21 cellular contexts compared by ENCODE assay signal in the genomic region with DNA sequence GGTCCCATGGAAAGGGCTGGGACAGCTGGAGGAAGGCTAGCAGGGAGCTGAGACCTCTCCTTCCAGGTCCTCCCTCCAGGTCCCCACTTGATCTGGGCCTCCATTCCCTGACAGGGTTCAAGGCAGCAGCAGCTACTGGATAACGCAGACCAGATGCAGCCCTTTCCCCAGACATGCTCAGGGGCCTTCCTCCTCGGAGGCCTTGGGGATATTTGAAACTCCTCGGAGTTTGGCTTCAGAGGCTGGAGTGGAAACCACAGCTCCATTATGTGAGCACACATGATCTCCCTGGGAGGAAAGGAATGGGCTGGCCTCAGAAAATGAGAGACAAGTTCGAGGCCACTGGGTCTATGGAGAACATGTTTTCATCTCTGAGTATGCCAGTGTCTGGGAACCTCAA.
A peak's percentile ranks its signal among the peaks of the same experiment; 100 is the strongest.
DNase-seq lines count a peak whose midpoint lies in the region; ATAC-seq, FAIRE-seq and TF ChIP-seq lines count a peak whose summit lies in the region.
"Had no signal": no experiment of that assay in that cellular context is flagged by ENCODE, and none has a peak within 500 bp of the region (broad histone marks: within the 10 kb centered on the region; RNA-seq: fewer than 3 reads in every experiment).

No MANE protein-coding gene starts in this region.

- TF ChIP-seq CTCF in SK-N-SH (IDR thresholded peaks at IDR 0.05) = no peak

- no peak overlapping the region for H2BK15ac ChIP-seq in mesenchymal stem cell (ENCODE audit: low read depth, poor library complexity, severe bottlenecking)

- no peaks in the 10 kb centered on the region for H4K20me1 ChIP-seq in BLaER1 treated with 17β-estradiol and CSF1 and Interleukin-3, amounts not matched to agents 10 nM and 100 nM
- H4K20me1 ChIP-seq in SK-N-SH (ENCODE audit: insufficient read depth) = no peaks in the 10 kb centered on the region

- H3K79me2 ChIP-seq in SK-N-SH (ENCODE audit: insufficient read depth) = no peaks in the 10 kb centered on the region

- no peaks in the 10 kb centered on the region for H3F3A ChIP-seq in SK-N-SH (replicated peaks; ENCODE audit: insufficient read depth)

- peak overlapping the region in 1 of 2 experiments; percentile 28 for H3K14ac ChIP-seq in mesenchymal stem cell (ENCODE audit: low read length in 2 of 2)

- H3K9me2 ChIP-seq in SK-N-SH = no peaks in the 10 kb centered on the region

- peak overlapping the region; percentile 9 to 64 for H3K4ac ChIP-seq in mesenchymal stem cell (ENCODE audit: low read depth in 1 of 2, low read length in 2 of 2)

- ATAC-seq in sciatic nerve = peak; percentile 11
- ATAC-seq: A549 had no signal

- H3K4me1 ChIP-seq in BLaER1 treated with 17β-estradiol and CSF1 and Interleukin-3, amounts not matched to agents 10 nM and 100 nM = peaks cover 0 to 28% (median 21%) of the 10 kb centered on the region in 10 experiments; a peak in 14 of 20 replicates
- H3K4me1 ChIP-seq in SK-N-SH (ENCODE audit: control insufficient read depth in 1 of 2, insufficient read depth in 2 of 2, low read depth in 1 of 2, low read length in 1 of 2) = peaks cover 6 to 14% of the 10 kb centered on the region in 2 experiments; a peak in 3 of 4 replicates
- H3K4me1 ChIP-seq in mesenchymal stem cell (ENCODE audit: control insufficient read depth, insufficient read depth, low read depth, low read length) = peaks cover 9% of the 10 kb centered on the region
- H3K4me1 ChIP-seq in small intestine (ENCODE audit: control insufficient read depth in 2 of 2, insufficient read depth in 1 of 2, low read depth in 1 of 2, low read length in 1 of 2) = no peaks in the 10 kb centered on the region

- H2BK120ac ChIP-seq in mesenchymal stem cell (ENCODE audit: low read depth, low read length) = peak overlapping the region; percentile 21

- DNase-seq in SK-N-SH (no peak), mesenchymal stem cell (no peak), sciatic nerve (ENCODE audit: low spot score) (peak; percentile 30), small intestine (no peak), T1000 (lab: John Stamatoyannopoulos, UW) (no peak), AG20443 (ENCODE audit: low spot score) (no peak)
- DNase-seq: AML-193; CD4-positive, alpha-beta memory T cell; DMS79 treated with DMSO at 0.1 percent for 48 hours; GDM1; NCI-H1092 treated with DMSO at 0.1 percent for 48 hours; NCI-H187; NCI-H446 treated with DMSO at 0.1 percent for 48 hours; NCI-H748 treated with DMSO at 0.1 percent for 48 hours; Right ventricle myocardium superior had no signal

- H3K27me3 ChIP-seq in BLaER1 treated with 17β-estradiol and CSF1 and Interleukin-3, amounts not matched to agents 10 nM and 100 nM = no peaks in the 10 kb centered on the region
- no peaks in the 10 kb centered on the region for H3K27me3 ChIP-seq in SK-N-SH (ENCODE audit: insufficient read depth)
- no peaks in the 10 kb centered on the region for H3K27me3 ChIP-seq in mesenchymal stem cell (ENCODE audit: control insufficient read depth in 1 of 2, insufficient read depth in 1 of 2, low read length in 2 of 2)
- H3K27me3 ChIP-seq in small intestine (ENCODE audit: control insufficient read depth in 2 of 2, insufficient read depth in 2 of 2, low read length in 2 of 2) = no peaks in the 10 kb centered on the region
- H3K27me3 ChIP-seq: MG63 had no signal

- no peak overlapping the region for H4K91ac ChIP-seq in mesenchymal stem cell (ENCODE audit: low read length)

- no peak overlapping the region for H3K23ac ChIP-seq in mesenchymal stem cell (ENCODE audit: low read length in 2 of 2)

- CTCF ChIA-PET in SK-N-SH (lab: Yijun Ruan, JAX) = interaction anchor here (0.7 to 1.5 kb wide), 5 partner anchors 13 to 202 kb away, joined by 3 to 5 read pairs (median 3); no protein-coding TSS in a partner anchor

- H3K9ac ChIP-seq in BLaER1 treated with 17β-estradiol and CSF1 and Interleukin-3, amounts not matched to agents 10 nM and 100 nM = no peak overlapping the region
- H3K9ac ChIP-seq in SK-N-SH (no peak overlapping the region), mesenchymal stem cell (ENCODE audit: low read length) (peak overlapping the region; percentile 59)
- H3K9ac ChIP-seq: KMS-11 had no signal

- FAIRE-seq in small intestine (lab: Jason Lieb, UNC) = no peak
- FAIRE-seq: D721Med, GM12892 had no signal

- peak overlapping the region; percentile 10 to 70 for H3K18ac ChIP-seq in mesenchymal stem cell (ENCODE audit: low read depth in 1 of 2, low read length in 2 of 2)

- no peak overlapping the region for H2BK5ac ChIP-seq in mesenchymal stem cell (ENCODE audit: low read depth, low read length, poor library complexity, severe bottlenecking)

- H3K4me2 ChIP-seq in BLaER1 treated with 17β-estradiol and CSF1 and Interleukin-3, amounts not matched to agents 10 nM and 100 nM = peak overlapping the region in 7 of 11 experiments; percentile 10 to 65 (median 55); a peak in 14 of 22 replicates
- H3K4me2 ChIP-seq in SK-N-SH (no peak overlapping the region), mesenchymal stem cell (ENCODE audit: low read length, poor library complexity, severe bottlenecking) (no peak overlapping the region)
- H3K4me2 ChIP-seq: A549, KMS-11 had no signal

- no peak for TF ChIP-seq RAD21 in SK-N-SH (IDR thresholded peaks at IDR 0.05; ENCODE audit: low read length)

- POLR2A ChIA-PET in SK-N-SH (lab: Yijun Ruan, JAX) = interaction anchor here (0.9 kb wide), 1 partner anchor 96 kb away, joined by 4 read pairs; no protein-coding TSS in a partner anchor

- no peaks in the 10 kb centered on the region for H3K9me3 ChIP-seq in BLaER1 treated with 17β-estradiol and CSF1 and Interleukin-3, amounts not matched to agents 10 nM and 100 nM (replicated peaks in 1 of 11)
- no peaks in the 10 kb centered on the region for H3K9me3 ChIP-seq in SK-N-SH
- H3K9me3 ChIP-seq in mesenchymal stem cell (ENCODE audit: control insufficient read depth, low read length) = no peaks in the 10 kb centered on the region
- H3K9me3 ChIP-seq in small intestine (ENCODE audit: control insufficient read depth, low read depth) = no peaks in the 10 kb centered on the region
- H3K9me3 ChIP-seq: A549, MG63 had no signal

- H4K8ac ChIP-seq in mesenchymal stem cell (ENCODE audit: low read length) = peak overlapping the region; percentile 74

- no peaks in the 10 kb centered on the region for H3K36me3 ChIP-seq in BLaER1 treated with 17β-estradiol and CSF1 and Interleukin-3, amounts not matched to agents 10 nM and 100 nM
- H3K36me3 ChIP-seq in SK-N-SH (replicated peaks in 1 of 2; ENCODE audit: control insufficient read depth in 1 of 2, insufficient read depth in 2 of 2, low read length in 1 of 2) (no peaks in the 10 kb centered on the region), mesenchymal stem cell (ENCODE audit: control insufficient read depth in 1 of 2, insufficient read depth in 2 of 2, low read depth in 1 of 2, low read length in 2 of 2) (no peaks in the 10 kb centered on the region), small intestine (ENCODE audit: control insufficient read depth in 2 of 2, insufficient read depth in 2 of 2, low read length in 2 of 2) (no peaks in the 10 kb centered on the region)
- H3K36me3 ChIP-seq: MG63 had no signal

- TF ChIP-seq EP300 in SK-N-SH (IDR thresholded peaks at IDR 0.05; ENCODE audit: borderline replicate concordance in 1 of 2, low read depth in 1 of 2, low read length in 1 of 2) = no peak

- intact Hi-C loops in sciatic nerve (cut with DNase I) = no loop called here

- peak overlapping the region; percentile 14 to 48 for H2BK12ac ChIP-seq in mesenchymal stem cell (ENCODE audit: low read length in 2 of 2)

- no peak overlapping the region for H3K27ac ChIP-seq in BLaER1 treated with 17β-estradiol and CSF1 and Interleukin-3, amounts not matched to agents 10 nM and 100 nM
- H3K27ac ChIP-seq in SK-N-SH (ENCODE audit: low read depth in 2 of 2, low read length in 1 of 2) (0 out of 4 replicates have a peak overlapping the region, but pooled peaks of 1 of the 2 experiments have one; percentile 22), mesenchymal stem cell (ENCODE audit: low read length, poor library complexity, severe bottlenecking) (no peak overlapping the region), small intestine (ENCODE audit: low read depth in 1 of 2, low read length in 1 of 2) (no peak overlapping the region)
- H3K27ac ChIP-seq: KMS-11 had no signal

- H3K4me3 ChIP-seq in BLaER1 treated with 17β-estradiol and CSF1 and Interleukin-3, amounts not matched to agents 10 nM and 100 nM = no peak overlapping the region
- H3K4me3 ChIP-seq in SK-N-SH (ENCODE audit: low read depth in 2 of 2, low read length in 1 of 2) (no peak overlapping the region), mesenchymal stem cell (ENCODE audit: insufficient read depth in 1 of 2, low read depth in 1 of 2, low read length in 2 of 2) (no peak overlapping the region), small intestine (ENCODE audit: low read depth in 1 of 2, low read length in 2 of 2) (no peak overlapping the region)
- H3K4me3 ChIP-seq: A549, MG63 had no signal

- H2AFZ ChIP-seq in SK-N-SH (ENCODE audit: low read depth) (no peak overlapping the region), mesenchymal stem cell (ENCODE audit: low read depth, low read length) (no peak overlapping the region)

- 78% methylated on average over 2 of the region's 4 CpGs for WGBS in SK-N-SH (ENCODE audit: low lambda C conversion rate)
- 46% methylated on average over 4 of the region's 4 CpGs for WGBS in mesenchymal stem cell
- 84 to 89% (median 86%) methylated on average over 4 of the region's 4 CpGs for WGBS in small intestine, 3 donors

- H3K79me1 ChIP-seq in mesenchymal stem cell (replicated peaks; ENCODE audit: low read length, poor library complexity, severe bottlenecking) = no peaks in the 10 kb centered on the region

- H2AK5ac ChIP-seq in mesenchymal stem cell (ENCODE audit: low read length, severe bottlenecking) = peak overlapping the region; percentile 30

TF ChIP-seq in SK-N-SH, 30 proteins besides CTCF, POLR2A, EP300 and RAD21:
- TF ChIP-seq GATA2 (CRISPR knock-in tag; IDR thresholded peaks at IDR 0.05) (no peak), FOSL2 (IDR thresholded peaks at IDR 0.05; ENCODE audit: borderline replicate concordance, low read depth) (no peak), TCF12 (IDR thresholded peaks at IDR 0.05) (peak; percentile 67)

Comparison
In these comparisons a context has a peak if more than half of its experiments do, and no peak if none do; other contexts are left out.
1. H3K4me2 ChIP-seq: peak in BLaER1 treated with 17β-estradiol and CSF1 and Interleukin-3, amounts not matched to agents 10 nM and 100 nM (7 of 11); none in SK-N-SH (single experiment) and mesenchymal stem cell (single experiment).